ENCODE assay signal across 9 cellular contexts in genomic region chr1:154442006-154442740, GRCh38. TPM values are rescaled to one million over a fixed set of nuclear protein-coding genes. Genes with fewer than 3 reads are reported as not detected.
DNase-seq lines count a peak whose midpoint lies in the region; ATAC-seq, FAIRE-seq and TF ChIP-seq lines count a peak whose summit lies in the region.
"Had no signal": no experiment of that assay in that cellular context is flagged by ENCODE, and none has a peak within 500 bp of the region (broad histone marks: within the 10 kb centered on the region; RNA-seq: fewer than 3 reads in every experiment).

No MANE protein-coding gene starts in this region.

- peaks cover 13% of the 10 kb centered on the region for H3K4me1 ChIP-seq in keratinocyte (ENCODE audit: control insufficient read depth, extremely low read depth, insufficient read depth, low read length)

- H3K27ac Mint-ChIP-seq in activated CD8-positive, alpha-beta T cell treated with anti-CD3 and anti-CD28 coated beads, Interleukin-2, amount 10 ng/mL, durations not matched to agents 7 days and 5 days, result no peak overlapping the region

- no peak for TF ChIP-seq POLR2A in H54 (IDR thresholded peaks at IDR 0.05; ENCODE audit: low read depth, low read length)

- no peak overlapping the region for H3K9ac ChIP-seq in keratinocyte (ENCODE audit: control insufficient read depth, extremely low read depth, insufficient read depth, low read length)

- peak; percentile 12 for ATAC-seq in activated CD8-positive, alpha-beta T cell treated with anti-CD3 and anti-CD28 coated beads, Interleukin-2, amount 10 ng/mL, durations not matched to agents 7 days and 5 days

- H3K4me1 Mint-ChIP-seq in activated CD8-positive, alpha-beta T cell treated with anti-CD3 and anti-CD28 coated beads, Interleukin-2, amount 10 ng/mL, durations not matched to agents 7 days and 5 days (ENCODE audit: low read depth), result peaks cover 56% of the 10 kb centered on the region

- H3K4me2 ChIP-seq in keratinocyte (ENCODE audit: control insufficient read depth, extremely low read depth, insufficient read depth, low read depth, low read length), result no peak overlapping the region

- peaks cover 2 to 8% of the 10 kb centered on the region in 2 experiments for H3K36me3 ChIP-seq in keratinocyte (ENCODE audit: control insufficient read depth in 2 of 2, extremely low read depth in 1 of 2, insufficient read depth in 2 of 2, low read length in 2 of 2)

- H3K4me3 ChIP-seq in keratinocyte (ENCODE audit: control insufficient read depth in 2 of 3, extremely low read depth in 1 of 3, insufficient read depth in 2 of 3, low read depth in 1 of 3, low read length in 3 of 3), result no peak overlapping the region

- H3K27me3 Mint-ChIP-seq in activated CD8-positive, alpha-beta T cell treated with anti-CD3 and anti-CD28 coated beads, Interleukin-2, amount 10 ng/mL, durations not matched to agents 7 days and 5 days (ENCODE audit: low read depth), result peaks cover 30% of the 10 kb centered on the region

- H2AFZ ChIP-seq in keratinocyte (ENCODE audit: control insufficient read depth, low read length), result no peak overlapping the region

- H3K79me2 ChIP-seq in keratinocyte (ENCODE audit: control insufficient read depth, insufficient read depth, low read length), result no peaks in the 10 kb centered on the region

- no peaks in the 10 kb centered on the region for H3K9me3 ChIP-seq in keratinocyte (ENCODE audit: control insufficient read depth, low read depth, low read length)

- DNase-seq in A172 (ENCODE audit: low spot score), result peak; percentile 83
- no peak for DNase-seq in activated CD8-positive, alpha-beta T cell treated with anti-CD3 and anti-CD28 coated beads, Interleukin-2, amount 10 ng/mL, durations not matched to agents 7 days and 5 days
- no peak for DNase-seq in keratinocyte (ENCODE audit: low read depth, low spot score)
- DNase-seq in MV-4-11 (lab: John Stamatoyannopoulos, UW), result no peak
- no peak for DNase-seq in H54 (ENCODE audit: insufficient read length, low spot score)
- DNase-seq in stimulated activated CD4-positive, alpha-beta T cell treated with anti-CD3 and anti-CD28 coated beads, Interleukin-4, amount 100 ng/mL, for 4 hours, result no peak
- DNase-seq in GM19239 (ENCODE audit: insufficient read length, low spot score), result no peak
- DNase-seq: aorta had no signal

- H3K36me3 Mint-ChIP-seq in activated CD8-positive, alpha-beta T cell treated with anti-CD3 and anti-CD28 coated beads, Interleukin-2, amount 10 ng/mL, durations not matched to agents 7 days and 5 days (ENCODE audit: low read depth), result no peaks in the 10 kb centered on the region

- H3K9me1 ChIP-seq in keratinocyte (ENCODE audit: control insufficient read depth, extremely low read depth, insufficient read depth, low read length), result no peaks in the 10 kb centered on the region

- dilution Hi-C loops in keratinocyte (cut with MboI; ENCODE audit: extremely low pct_ligation_motif_present, low sequenced_read_pairs), result no loop called here

- CTCF ChIA-PET in activated CD8-positive, alpha-beta T cell treated with anti-CD3 and anti-CD28 coated beads, Interleukin-2, amount 10 ng/mL, durations not matched to agents 7 days and 5 days (lab: Charles Lee), result interaction anchor here (0.7 to 1.5 kb wide), 6 partner anchors 8 to 38 kb away, joined by 3 to 4 read pairs (median 4); partner anchors contain the start of gene IL6R

- FAIRE-seq in keratinocyte (lab: Jason Lieb, UNC) (no peak), H54 (lab: Jason Lieb, UNC) (no peak), GM19239 (lab: Jason Lieb, UNC) (no peak)

- H4K20me1 ChIP-seq in keratinocyte (ENCODE audit: control insufficient read depth, extremely low read depth, insufficient read depth, low read length), result no peaks in the 10 kb centered on the region

- POLR2A ChIA-PET in activated CD8-positive, alpha-beta T cell treated with anti-CD3 and anti-CD28 coated beads, Interleukin-2, amount 10 ng/mL, durations not matched to agents 7 days and 5 days (lab: Charles Lee), result no interaction called here

- no peaks in the 10 kb centered on the region for H3K27me3 ChIP-seq in keratinocyte (ENCODE audit: control insufficient read depth, extremely low read depth, insufficient read depth, low read length)

- no peak overlapping the region for H3K4me3 Mint-ChIP-seq in activated CD8-positive, alpha-beta T cell treated with anti-CD3 and anti-CD28 coated beads, Interleukin-2, amount 10 ng/mL, durations not matched to agents 7 days and 5 days

- TF ChIP-seq CTCF in GM12874 (IDR thresholded peaks at IDR 0.05; ENCODE audit: insufficient read depth, low read depth, low read length), result peak; percentile 72
- peak in 2 of 3 experiments; percentile 12 to 47 for TF ChIP-seq CTCF in keratinocyte (optimal IDR thresholded peaks at IDR 0.05 in 1 of 3, IDR thresholded peaks at IDR 0.05 in 1 of 3, conservative IDR thresholded peaks at IDR 0.05 in 1 of 3; ENCODE audit: extremely low read depth in 1 of 3, insufficient read depth in 2 of 3, low read length in 3 of 3)

- no peak overlapping the region for H3K27ac ChIP-seq in keratinocyte (ENCODE audit: control insufficient read depth, insufficient read depth, low read length)

- no peaks in the 10 kb centered on the region for H3K9me3 Mint-ChIP-seq in activated CD8-positive, alpha-beta T cell treated with anti-CD3 and anti-CD28 coated beads, Interleukin-2, amount 10 ng/mL, durations not matched to agents 7 days and 5 days (ENCODE audit: insufficient read depth)

RNA-seq across cellular contexts. Expression of gene IL6R, which starts 37.0 kb away (rescaled TPM):
- 2.4 and 4.5 TPM in 2 replicates for total RNA-seq in A172 (2014; rRNA removed; shearing (Covaris generic))
- under 1 TPM; 0.16 to 0.53 TPM for total RNA-seq in activated CD8-positive, alpha-beta T cell treated with anti-CD3 and anti-CD28 coated beads, Interleukin-2, amount 10 ng/mL, durations not matched to agents 7 days and 5 days
- 12.6 to 24.1 TPM (median 15.9 TPM) in 3 replicates for polyA plus RNA-seq in keratinocyte
- polyA plus RNA-seq in keratinocyte (2011; ENCODE audit: low read depth), result 12.4 TPM
- polyA plus RNA-seq in keratinocyte (2011; cell fraction: cytosol; rRNA removed), result 8.2 and 11.1 TPM in 2 replicates
- polyA plus RNA-seq in keratinocyte (2011; cell fraction: nucleus; rRNA removed), result 30.5 and 37.3 TPM in 2 replicates
- polyA plus RNA-seq in keratinocyte (2012; ENCODE audit: low replicate concordance), result 9.3 and 24.5 TPM in 2 replicates
- 33.9 to 71.2 TPM (median 38.4 TPM) in 3 replicates for polyA minus RNA-seq in keratinocyte
- polyA minus RNA-seq in keratinocyte (2011; cell fraction: cytosol; rRNA and poly(A)+ RNA removed), result 28.0 TPM
- 38.8 and 51.2 TPM in 2 replicates for polyA minus RNA-seq in keratinocyte (2011; cell fraction: nucleus; rRNA and poly(A)+ RNA removed)

RNA-seq across cellular contexts. Expression of gene TDRD10, which starts 59.8 kb away (rescaled TPM):
- not detected in 2 replicates for total RNA-seq in A172 (2014; rRNA removed; shearing (Covaris generic))
- total RNA-seq in activated CD8-positive, alpha-beta T cell treated with anti-CD3 and anti-CD28 coated beads, Interleukin-2, amount 10 ng/mL, durations not matched to agents 7 days and 5 days, result not detected
- not detected in 3 replicates for polyA plus RNA-seq in keratinocyte
- polyA plus RNA-seq in keratinocyte (2011; ENCODE audit: low read depth), result not detected
- not detected in 2 replicates for polyA plus RNA-seq in keratinocyte (2011; cell fraction: cytosol; rRNA removed)
- not detected in 2 replicates for polyA plus RNA-seq in keratinocyte (2011; cell fraction: nucleus; rRNA removed)
- polyA plus RNA-seq in keratinocyte (2012; ENCODE audit: low replicate concordance), result not detected in 2 replicates
- not detected in 3 replicates for polyA minus RNA-seq in keratinocyte
- polyA minus RNA-seq in keratinocyte (2011; cell fraction: cytosol; rRNA and poly(A)+ RNA removed), result not detected
- not detected in 2 replicates for polyA minus RNA-seq in keratinocyte (2011; cell fraction: nucleus; rRNA and poly(A)+ RNA removed)
